Comparison of ENCODE assay signal across 16 cellular contexts in the genomic region with DNA sequence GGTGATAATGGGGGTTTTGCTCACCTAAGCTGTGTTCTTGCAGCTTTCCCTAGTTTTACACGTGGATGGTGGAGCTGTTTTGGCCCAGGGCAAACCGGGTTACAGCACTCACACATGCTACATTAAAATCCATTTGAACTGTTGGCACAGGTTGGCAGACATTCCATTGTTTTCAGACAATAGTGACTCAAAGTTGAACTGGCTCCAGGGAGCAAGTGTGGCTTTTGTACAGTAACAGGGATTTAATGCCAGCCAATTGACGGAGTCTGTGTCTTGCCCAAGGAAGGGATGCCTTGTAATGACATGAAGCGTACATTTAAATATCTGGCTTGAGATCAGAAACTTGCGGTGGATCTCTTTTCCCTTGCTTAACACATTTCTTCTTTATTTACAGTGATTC.
DNase-seq lines count a peak whose midpoint lies in the region; ATAC-seq, FAIRE-seq and TF ChIP-seq lines count a peak whose summit lies in the region.
"Had no signal": no experiment of that assay in that cellular context is flagged by ENCODE, and none has a peak within 500 bp of the region (broad histone marks: within the 10 kb centered on the region; RNA-seq: fewer than 3 reads in every experiment).

No MANE protein-coding gene starts in this region.

- H3K27ac Mint-ChIP-seq in natural killer cell (peak overlapping the region; percentile 32 to 89), astrocyte (ENCODE audit: unreplicated experiment) (no peak overlapping the region)
- H3K27ac Mint-ChIP-seq in natural killer cell treated with Interleukin-12 subunit alpha and Interleukin-12 subunit beta and Interleukin-15 and Interleukin-18, amount 100 ng/mL, for 72 hours, result peak overlapping the region in 1 of 2 donors; percentile 35
- H3K27ac Mint-ChIP-seq: activated CD4-positive, alpha-beta memory T cell treated with anti-CD3 and anti-CD28 coated beads for 36 hours; activated naive CD4-positive, alpha-beta T cell treated with anti-CD3 and anti-CD28 coated beads, Interleukin-2, amount 10 ng/mL, durations not matched to agents 7 days and 5 days had no signal

- H3K4me3 Mint-ChIP-seq in natural killer cell (no peak overlapping the region), astrocyte (ENCODE audit: unreplicated experiment) (no peak overlapping the region)
- no peak overlapping the region for H3K4me3 Mint-ChIP-seq in natural killer cell treated with Interleukin-12 subunit alpha and Interleukin-12 subunit beta and Interleukin-15 and Interleukin-18, amount 100 ng/mL, for 72 hours
- H3K4me3 Mint-ChIP-seq: activated CD4-positive, alpha-beta memory T cell treated with anti-CD3 and anti-CD28 coated beads for 36 hours; activated naive CD4-positive, alpha-beta T cell treated with anti-CD3 and anti-CD28 coated beads, Interleukin-2, amount 10 ng/mL, durations not matched to agents 7 days and 5 days had no signal

- no peaks in the 10 kb centered on the region for H3K27me3 ChIP-seq in astrocyte (ENCODE audit: insufficient read depth, low read length)
- H3K27me3 ChIP-seq: colonic mucosa, upper lobe of left lung had no signal

- POLR2A ChIA-PET in GM10248 (lab: Yijun Ruan, JAX), result no interaction called here

- H3K27me3 Mint-ChIP-seq in natural killer cell (ENCODE audit: low read depth in 2 of 2) (no peaks in the 10 kb centered on the region), astrocyte (ENCODE audit: low read depth, unreplicated experiment) (no peaks in the 10 kb centered on the region)
- no peaks in the 10 kb centered on the region for H3K27me3 Mint-ChIP-seq in natural killer cell treated with Interleukin-12 subunit alpha and Interleukin-12 subunit beta and Interleukin-15 and Interleukin-18, amount 100 ng/mL, for 72 hours
- H3K27me3 Mint-ChIP-seq: activated CD4-positive, alpha-beta memory T cell treated with anti-CD3 and anti-CD28 coated beads for 36 hours; activated naive CD4-positive, alpha-beta T cell treated with anti-CD3 and anti-CD28 coated beads, Interleukin-2, amount 10 ng/mL, durations not matched to agents 7 days and 5 days had no signal

- no peak for DNase-seq in natural killer cell
- DNase-seq in natural killer cell treated with Interleukin-12 subunit alpha and Interleukin-12 subunit beta and Interleukin-15 and Interleukin-18, amount 100 ng/mL, for 72 hours (ENCODE audit: low spot score), result no peak
- DNase-seq in astrocyte (ENCODE audit: low read depth), result peak; percentile 52
- DNase-seq in islet precursor cell, result peak; percentile 37
- DNase-seq in urothelium cell line (ENCODE audit: low spot score), result peak; percentile 55
- no peak for DNase-seq in HuH-7.5 (ENCODE audit: low spot score)
- no peak for DNase-seq in GM10248 (ENCODE audit: extremely low spot score)
- DNase-seq: activated CD4-positive, alpha-beta memory T cell treated with anti-CD3 and anti-CD28 coated beads for 36 hours; activated naive CD4-positive, alpha-beta T cell treated with anti-CD3 and anti-CD28 coated beads, Interleukin-2, amount 10 ng/mL, durations not matched to agents 7 days and 5 days; colonic mucosa; NCI-H1092; posterior cingulate gyrus; upper lobe of left lung had no signal

- peak overlapping the region; percentile 4 for H3K4me2 ChIP-seq in astrocyte (ENCODE audit: low read length)

- H3K36me3 Mint-ChIP-seq in natural killer cell (no peaks in the 10 kb centered on the region), astrocyte (ENCODE audit: low read depth, unreplicated experiment) (peaks cover 5% of the 10 kb centered on the region)
- no peaks in the 10 kb centered on the region for H3K36me3 Mint-ChIP-seq in natural killer cell treated with Interleukin-12 subunit alpha and Interleukin-12 subunit beta and Interleukin-15 and Interleukin-18, amount 100 ng/mL, for 72 hours

- no peak for FAIRE-seq in astrocyte (lab: Jason Lieb, UNC)
- FAIRE-seq in urothelium cell line (lab: Jason Lieb, UNC), result no peak
- FAIRE-seq: frontal cortex had no signal

- no peak overlapping the region for H3K9ac ChIP-seq in astrocyte (ENCODE audit: low read length)

- CTCF ChIA-PET in GM10248 (lab: Yijun Ruan, JAX), result interaction anchor here (1.6 to 1.8 kb wide), 2 partner anchors 11 kb away, joined by 5 to 7 read pairs; no protein-coding TSS in a partner anchor

- intact Hi-C loops in natural killer cell (cut with micrococcal nuclease), result no loop called here

- H3K27ac ChIP-seq in astrocyte (ENCODE audit: low read depth, low read length), result no peak overlapping the region
- H3K27ac ChIP-seq: colonic mucosa, upper lobe of left lung had no signal

- peaks cover 25% of the 10 kb centered on the region for H3K4me1 ChIP-seq in astrocyte (ENCODE audit: insufficient read depth, low read length)
- H3K4me1 ChIP-seq: colonic mucosa had no signal

- H3K9me3 Mint-ChIP-seq in natural killer cell, result no peaks in the 10 kb centered on the region
- H3K9me3 Mint-ChIP-seq in natural killer cell treated with Interleukin-12 subunit alpha and Interleukin-12 subunit beta and Interleukin-15 and Interleukin-18, amount 100 ng/mL, for 72 hours, result no peaks in the 10 kb centered on the region
- no peaks in the 10 kb centered on the region for H3K9me3 Mint-ChIP-seq in astrocyte (ENCODE audit: unreplicated experiment)
- H3K9me3 Mint-ChIP-seq: activated CD4-positive, alpha-beta memory T cell treated with anti-CD3 and anti-CD28 coated beads for 36 hours; activated naive CD4-positive, alpha-beta T cell treated with anti-CD3 and anti-CD28 coated beads, Interleukin-2, amount 10 ng/mL, durations not matched to agents 7 days and 5 days had no signal

- H4K20me1 ChIP-seq in astrocyte (ENCODE audit: insufficient read depth, low read length), result peaks cover 88% of the 10 kb centered on the region

- H3K4me1 Mint-ChIP-seq in natural killer cell (peaks cover 71 to 85% of the 10 kb centered on the region in 2 donors), astrocyte (ENCODE audit: low read depth, unreplicated experiment) (peaks cover 8% of the 10 kb centered on the region)
- peaks cover 46 to 56% of the 10 kb centered on the region in 2 donors for H3K4me1 Mint-ChIP-seq in natural killer cell treated with Interleukin-12 subunit alpha and Interleukin-12 subunit beta and Interleukin-15 and Interleukin-18, amount 100 ng/mL, for 72 hours (ENCODE audit: low read depth in 2 of 2)

- peaks cover 3% of the 10 kb centered on the region for H3K36me3 ChIP-seq in astrocyte (ENCODE audit: insufficient read depth, low read length)
- H3K36me3 ChIP-seq: colonic mucosa had no signal

- H3K79me2 ChIP-seq in astrocyte (ENCODE audit: insufficient read depth, low read length), result peaks cover 59% of the 10 kb centered on the region

- no peak for TF ChIP-seq CTCF in natural killer cell (IDR thresholded peaks at IDR 0.05)
- no peak for TF ChIP-seq CTCF in astrocyte (IDR thresholded peaks at IDR 0.05; ENCODE audit: insufficient read depth, low read depth, low read length)
- no peak for TF ChIP-seq CTCF in GM10248 (IDR thresholded peaks at IDR 0.05; ENCODE audit: control extremely low read depth, extremely low read depth, low read depth, missing control alignments)

- H2AFZ ChIP-seq in astrocyte (ENCODE audit: low read depth, low read length), result no peak overlapping the region

- no peaks in the 10 kb centered on the region for H3K9me3 ChIP-seq in astrocyte (ENCODE audit: insufficient read depth, low read depth, low read length)
- H3K9me3 ChIP-seq: colonic mucosa, upper lobe of left lung had no signal

- ATAC-seq in natural killer cell (no peak), GM18873 (IDR thresholded peaks at IDR 0.05; ENCODE audit: low FRiP score, unreplicated experiment) (no peak)
- ATAC-seq in natural killer cell treated with Interleukin-12 subunit alpha and Interleukin-12 subunit beta and Interleukin-15 and Interleukin-18, amount 100 ng/mL, for 72 hours, result no peak
- ATAC-seq: left lobe of liver had no signal

- no peak overlapping the region for H3K4me3 ChIP-seq in astrocyte (ENCODE audit: insufficient read depth, low read depth, low read length)
- H3K4me3 ChIP-seq: colonic mucosa, upper lobe of left lung had no signal

Comparison
In these comparisons a context has a peak if more than half of its experiments do, and no peak if none do; other contexts are left out.
1. DNase-seq: peak in astrocyte (single experiment), islet precursor cell (single experiment) and urothelium cell line (single experiment); none in natural killer cell (single experiment), natural killer cell treated with Interleukin-12 subunit alpha and Interleukin-12 subunit beta and Interleukin-15 and Interleukin-18, amount 100 ng/mL, for 72 hours (single experiment), HuH-7.5 (single experiment) and GM10248 (single experiment).